ENCODE assay signal across 14 cellular contexts in the genomic region with DNA sequence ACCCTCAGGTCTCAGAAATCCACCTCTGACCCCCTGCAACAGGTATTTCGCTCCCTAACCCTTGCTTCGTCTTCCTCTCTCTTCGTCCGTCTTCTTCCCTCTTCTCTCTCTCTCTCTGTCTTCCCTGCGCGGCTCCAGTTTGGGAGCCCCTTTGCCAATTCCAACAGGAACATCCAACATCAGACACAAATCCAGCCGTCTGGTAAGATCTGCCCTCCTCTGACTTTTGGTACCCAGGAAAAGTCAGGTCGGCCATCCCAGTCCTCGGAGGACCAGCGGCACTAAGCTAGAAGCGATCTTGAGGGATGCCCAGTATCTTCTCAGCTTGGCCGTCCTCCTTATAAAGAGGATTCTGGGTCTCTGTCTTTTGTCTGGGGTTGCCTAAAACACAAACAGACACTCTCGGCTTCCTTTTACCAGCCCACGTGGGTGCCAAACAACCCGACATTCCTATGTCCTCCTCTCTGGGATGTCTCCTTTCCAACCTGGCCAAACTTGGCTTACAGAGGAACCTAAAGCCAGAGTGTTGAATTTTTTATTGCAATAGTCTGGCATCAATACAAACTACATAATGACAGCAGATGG. TPM values are rescaled to one million over a fixed set of nuclear protein-coding genes. Genes with fewer than 3 reads are reported as not detected.
DNase-seq lines count a peak whose midpoint lies in the region; ATAC-seq lines count a peak whose summit lies in the region.
"Had no signal": no experiment of that assay in that cellular context is flagged by ENCODE, and none has a peak within 500 bp of the region (broad histone marks: within the 10 kb centered on the region; RNA-seq: fewer than 3 reads in every experiment).

No MANE protein-coding gene starts in this region.

- H3K4me3 Mint-ChIP-seq in natural killer cell treated with Interleukin-12 subunit alpha and Interleukin-12 subunit beta and Interleukin-15 and Interleukin-18, amount 100 ng/mL, for 72 hours: no peak overlapping the region
- H3K4me3 Mint-ChIP-seq: activated T-helper 1 cell treated with anti-CD3 and anti-CD28 coated beads, Interleukin-12 subunit alpha, Interleukin-12 subunit beta, Interleukin-2, Interleukin-4 antibody, amounts not matched to agents 30 ng/mL and 10 ng/mL and 1 ng/mL, durations not matched to agents 14 hours and 24 hours and 36 hours; naive thymus-derived CD8-positive, alpha-beta T cell had no signal

- DNase-seq in left ventricle myocardium superior (peak; percentile 5), Right ventricle myocardium inferior (ENCODE audit: missing footprints) (no peak), HCEC 1CT (no peak), G401 (ENCODE audit: low spot score) (no peak), left colon (no peak)
- DNase-seq in activated T-cell treated with anti-CD3 and anti-CD28 coated beads, Interleukin-2, amount 50 U/mL, for 48 hours: peak; percentile 5 to 10
- DNase-seq in natural killer cell treated with Interleukin-12 subunit alpha and Interleukin-12 subunit beta and Interleukin-15 and Interleukin-18, amount 100 ng/mL, for 72 hours (ENCODE audit: low spot score): no peak
- DNase-seq: hypothalamus, NCI-H187, NCI-H510A, OCI-M1 had no signal

- peaks cover 52% of the 10 kb centered on the region for H3K36me3 Mint-ChIP-seq in natural killer cell treated with Interleukin-12 subunit alpha and Interleukin-12 subunit beta and Interleukin-15 and Interleukin-18, amount 100 ng/mL, for 72 hours

- H3K4me1 Mint-ChIP-seq in natural killer cell treated with Interleukin-12 subunit alpha and Interleukin-12 subunit beta and Interleukin-15 and Interleukin-18, amount 100 ng/mL, for 72 hours (ENCODE audit: low read depth in 2 of 2): peaks cover 49 to 56% of the 10 kb centered on the region in 2 donors

- H3K9me3 Mint-ChIP-seq in natural killer cell treated with Interleukin-12 subunit alpha and Interleukin-12 subunit beta and Interleukin-15 and Interleukin-18, amount 100 ng/mL, for 72 hours: peaks cover 37% of the 10 kb centered on the region

- H3K27ac Mint-ChIP-seq in natural killer cell treated with Interleukin-12 subunit alpha and Interleukin-12 subunit beta and Interleukin-15 and Interleukin-18, amount 100 ng/mL, for 72 hours: peak overlapping the region; percentile 3 to 55
- H3K27ac Mint-ChIP-seq: activated T-helper 1 cell treated with anti-CD3 and anti-CD28 coated beads, Interleukin-12 subunit alpha, Interleukin-12 subunit beta, Interleukin-2, Interleukin-4 antibody, amounts not matched to agents 30 ng/mL and 10 ng/mL and 1 ng/mL, durations not matched to agents 14 hours and 24 hours and 36 hours had no signal

- intact Hi-C loops in left ventricle myocardium superior (cut with micrococcal nuclease): no loop called here
- intact Hi-C loops in Right ventricle myocardium inferior (cut with DNase I): no loop called here
- intact Hi-C loops in left colon (cut with DNase I, micrococcal nuclease): no loop called here

- no peaks in the 10 kb centered on the region for H3K27me3 Mint-ChIP-seq in natural killer cell treated with Interleukin-12 subunit alpha and Interleukin-12 subunit beta and Interleukin-15 and Interleukin-18, amount 100 ng/mL, for 72 hours
- H3K27me3 Mint-ChIP-seq: naive thymus-derived CD8-positive, alpha-beta T cell had no signal

- in situ Hi-C loops in G401 (cut with HindIII; ENCODE audit: low sequenced_read_pairs): no loop called here

- ATAC-seq in left ventricle myocardium superior (no peak), Right ventricle myocardium inferior (no peak), HG02981 (IDR thresholded peaks at IDR 0.05; ENCODE audit: unreplicated experiment) (no peak), left colon (no peak)
- no peak for ATAC-seq in natural killer cell treated with Interleukin-12 subunit alpha and Interleukin-12 subunit beta and Interleukin-15 and Interleukin-18, amount 100 ng/mL, for 72 hours
- ATAC-seq: naive thymus-derived CD8-positive, alpha-beta T cell had no signal

RNA-seq across cellular contexts. Expression of gene ASMTL, which starts 7.7 kb away (rescaled TPM):
- total RNA-seq in left ventricle myocardium superior: 34.3 TPM
- total RNA-seq in Right ventricle myocardium inferior: 33.1 TPM
- 10 to 100 TPM; 84.8 to 94.2 TPM for total RNA-seq in natural killer cell treated with Interleukin-12 subunit alpha and Interleukin-12 subunit beta and Interleukin-15 and Interleukin-18, amount 100 ng/mL, for 72 hours
- 214 and 257 TPM in 2 replicates for total RNA-seq in G401 (2014; rRNA removed; shearing (Covaris generic))
- total RNA-seq in left colon: 10 to 100 TPM; 14.6 to 19.9 TPM

RNA-seq across cellular contexts. Expression of gene SLC25A6, which starts 53.1 kb away (rescaled TPM):
- 172 TPM for total RNA-seq in left ventricle myocardium superior
- 145 TPM for total RNA-seq in Right ventricle myocardium inferior
- total RNA-seq in natural killer cell treated with Interleukin-12 subunit alpha and Interleukin-12 subunit beta and Interleukin-15 and Interleukin-18, amount 100 ng/mL, for 72 hours: 100 to 1,000 TPM; 224 to 343 TPM
- 631 and 697 TPM in 2 replicates for total RNA-seq in G401 (2014; rRNA removed; shearing (Covaris generic))
- 100 to 1,000 TPM; 452 to 482 TPM for total RNA-seq in left colon

Comparison
In these comparisons a context has a peak if more than half of its experiments do, and no peak if none do; other contexts are left out.
1. DNase-seq: peak in left ventricle myocardium superior (single experiment) and activated T-cell treated with anti-CD3 and anti-CD28 coated beads, Interleukin-2, amount 50 U/mL, for 48 hours (2 of 2); none in Right ventricle myocardium inferior (single experiment), natural killer cell treated with Interleukin-12 subunit alpha and Interleukin-12 subunit beta and Interleukin-15 and Interleukin-18, amount 100 ng/mL, for 72 hours (single experiment), HCEC 1CT (single experiment), G401 (single experiment) and left colon (0 of 2).